Comparison of ENCODE assay signal across 8 cellular contexts in the genomic region with DNA sequence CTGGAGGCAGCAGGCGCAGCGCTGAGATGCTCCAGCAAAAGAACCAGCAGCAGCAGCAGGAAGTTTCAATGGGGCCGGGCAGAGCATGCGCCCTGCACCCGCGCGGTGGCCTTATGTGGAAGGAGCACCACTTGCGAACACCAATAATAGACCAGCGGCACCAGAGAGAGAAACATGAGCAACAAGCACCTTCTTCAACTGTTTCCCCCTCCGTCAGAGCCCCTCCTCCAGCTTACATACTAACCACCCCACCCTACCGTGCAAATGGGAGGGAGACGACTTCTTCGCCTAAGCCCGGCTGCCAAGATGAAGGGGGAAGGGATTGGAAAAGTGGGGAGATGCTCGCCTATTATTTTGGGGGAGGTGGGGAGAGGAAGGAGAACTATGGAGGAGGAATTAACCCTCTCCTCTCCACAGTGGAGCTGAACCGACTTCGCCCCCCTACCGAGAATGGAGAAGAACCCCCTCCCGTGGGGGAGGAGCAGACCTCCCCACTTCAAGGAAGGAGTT. TPM values are rescaled to one million over a fixed set of nuclear protein-coding genes. Genes with fewer than 3 reads are reported as not detected.
DNase-seq lines count a peak whose midpoint lies in the region; ATAC-seq, FAIRE-seq and TF ChIP-seq lines count a peak whose summit lies in the region.

No MANE protein-coding gene starts in this region.

- H3K27me3 ChIP-seq in H1 (replicated peaks in 1 of 4; ENCODE audit: control insufficient read depth in 3 of 4, extremely low read depth in 1 of 4, insufficient read depth in 3 of 4, low read length in 3 of 4) (no peaks in the 10 kb centered on the region), mesendoderm (ENCODE audit: insufficient read depth, low read length, poor library complexity) (no peaks in the 10 kb centered on the region)

- H3K56ac ChIP-seq in H1 (replicated peaks; ENCODE audit: insufficient read length, low read depth, low read length) (peak overlapping the region; percentile 97), mesendoderm (ENCODE audit: low read length) (peak overlapping the region; percentile 97)

- H3K4me1 ChIP-seq in H1 (replicated peaks in 1 of 4; ENCODE audit: control insufficient read depth in 3 of 4, insufficient read depth in 4 of 4, low read length in 3 of 4) (peaks cover 0 to 3% (median 2%) of the 10 kb centered on the region in 4 experiments; a peak in 5 of 7 replicates), mesendoderm (ENCODE audit: control insufficient read depth, low read depth, low read length) (no peaks in the 10 kb centered on the region)

- H3K27ac ChIP-seq in H1 (ENCODE audit: low read depth, low read length) (peak overlapping the region; percentile 97), mesendoderm (ENCODE audit: low read depth, low read length) (peak overlapping the region; percentile 99)

- H3K4me3 ChIP-seq in H1 (ENCODE audit: extremely low read depth in 1 of 4, insufficient read depth in 2 of 4, low read depth in 3 of 4, low read length in 4 of 4): peak overlapping the region; percentile 79 to 96 (median 84)
- peak overlapping the region; percentile 94 for H3K4me3 ChIP-seq in mesendoderm (ENCODE audit: low read length)

- H3K14ac ChIP-seq in H1 (ENCODE audit: insufficient read length): no peak overlapping the region

- peak overlapping the region; percentile 99; the same call in 1 of the 2 replicates for H4K8ac ChIP-seq in H1 (ENCODE audit: extremely low read depth, insufficient read depth, low read length)
- no peak overlapping the region for H4K8ac ChIP-seq in mesendoderm (ENCODE audit: low read depth, low read length)

- H3K9ac ChIP-seq in H1 (replicated peaks in 1 of 4; ENCODE audit: extremely low read depth in 1 of 4, low read depth in 3 of 4, low read length in 3 of 4) (peak overlapping the region in 3 of 4 experiments; percentile 93 to 98 (median 97); a peak in 6 of 7 replicates), mesendoderm (ENCODE audit: low read length) (peak overlapping the region; percentile 94)

- H2AFZ ChIP-seq in H1 (ENCODE audit: low read length): no peak overlapping the region

- no peak for TF ChIP-seq CTCF in H1 (IDR thresholded peaks at IDR 0.05; ENCODE audit: control extremely low read depth in 1 of 3, insufficient read depth in 1 of 3, low read depth in 1 of 3, low read length in 3 of 3)

- TF ChIP-seq EP300 in H1 (IDR thresholded peaks at IDR 0.05; ENCODE audit: borderline replicate concordance in 1 of 2, low read depth in 2 of 2, low read length in 2 of 2): no peak

- H4K20me1 ChIP-seq in H1 (replicated peaks in 1 of 2; ENCODE audit: control insufficient read depth in 1 of 2, insufficient read depth in 2 of 2, low read length in 2 of 2): peaks cover 5 to 6% of the 10 kb centered on the region in 2 experiments

- peak in 1 of 2 experiments; percentile 16; a peak in 1 of 3 replicates for TF ChIP-seq POLR2A in H1 (IDR thresholded peaks at IDR 0.05; ENCODE audit: control extremely low read depth in 1 of 2, low read depth in 2 of 2, low read length in 2 of 2)

- H2AK5ac ChIP-seq in H1 (ENCODE audit: low read depth, low read length): no peak overlapping the region
- no peak overlapping the region for H2AK5ac ChIP-seq in mesendoderm (ENCODE audit: low read length)

- FAIRE-seq in HTR-8/SVneo (lab: Jason Lieb, UNC) (peak; percentile 76), H1 (lab: Jason Lieb, UNC) (no peak)

- H3K23ac ChIP-seq in H1 (ENCODE audit: insufficient read length) (no peak overlapping the region), mesendoderm (ENCODE audit: low read length) (peak overlapping the region; percentile 91)

- H2BK12ac ChIP-seq in H1 (ENCODE audit: low read depth, low read length): no peak overlapping the region; the same call in 1 of the 2 replicates

- CTCF ChIA-PET in H1 (lab: Charles Lee; ENCODE audit: partially characterized antibody): interaction anchor here (0.8 to 4.0 kb wide), 5 partner anchors 21 to 261 kb away, joined by 3 to 11 read pairs (median 3); no protein-coding TSS in a partner anchor

- no peak overlapping the region for H4K91ac ChIP-seq in H1 (replicated peaks; ENCODE audit: insufficient read length, low read length)

- peak; percentile 80 for DNase-seq in COLO668 (lab: John Stamatoyannopoulos, UW; ENCODE audit: unreplicated experiment)
- DNase-seq in HTR-8/SVneo (ENCODE audit: insufficient read length, low spot score): peak; percentile 87
- DNase-seq in NOMO-1 (lab: John Stamatoyannopoulos, UW; ENCODE audit: unreplicated experiment in 2 of 2): peak; percentile 83 to 88
- DNase-seq in activated CD8-positive, alpha-beta memory T cell treated with anti-CD3 and anti-CD28 coated beads for 48 hours (ENCODE audit: low read depth in 2 of 3, low spot score in 2 of 3): peak; percentile 44 to 60 (median 53)
- peak; percentile 54 to 78 for DNase-seq in H1 (ENCODE audit: low read depth in 1 of 2, low spot score in 2 of 2)
- peak; percentile 96 for DNase-seq in mesendoderm
- peak; percentile 61 for DNase-seq in stimulated activated CD8-positive, alpha-beta memory T cell treated with anti-CD3 and anti-CD28 coated beads, Interleukin-12 subunit alpha, Interleukin-12 subunit beta, amount 100 ng/mL, for 24 hours (ENCODE audit: extremely low read depth)

- WGBS in H1 (ENCODE audit: extremely low coverage in 1 of 2, insufficient coverage in 1 of 2, insufficient read length in 1 of 2, insufficient replicate concordance in 2 of 2, low coverage in 1 of 2, low lambda C conversion rate in 2 of 2, missing lambda C conversion rate in 1 of 2), 2 experiments: 2% methylated on average over 19 of the region's 19 CpGs; no CpG with 5 or more reads in 1 of the 2 experiments
- WGBS in mesendoderm (ENCODE audit: extremely low coverage, insufficient coverage, low lambda C conversion rate): no CpG with 5 or more reads among the region's 19 CpGs

- peak; percentile 56 for ATAC-seq in GM21367 (IDR thresholded peaks at IDR 0.05; ENCODE audit: unreplicated experiment)

- no peaks in the 10 kb centered on the region for H3K36me3 ChIP-seq in H1 (ENCODE audit: control insufficient read depth in 2 of 4, insufficient read depth in 4 of 4, low read length in 3 of 4)
- no peaks in the 10 kb centered on the region for H3K36me3 ChIP-seq in mesendoderm (ENCODE audit: control insufficient read depth, insufficient read depth, low read length)

- H3K79me2 ChIP-seq in H1 (ENCODE audit: control insufficient read depth in 1 of 2, insufficient read depth in 2 of 2, low read length in 2 of 2) (peaks cover 32 to 48% of the 10 kb centered on the region in 2 experiments), mesendoderm (ENCODE audit: control insufficient read depth, insufficient read depth, low read length) (peaks cover 39% of the 10 kb centered on the region)

- H2BK120ac ChIP-seq in H1 (replicated peaks; ENCODE audit: low read depth, low read length) (no peak overlapping the region), mesendoderm (ENCODE audit: low read depth, low read length) (no peak overlapping the region)

- H3K79me1 ChIP-seq in H1 (ENCODE audit: low read depth, low read length): peaks cover 2% of the 10 kb centered on the region; the same call in 1 of the 2 replicates
- H3K79me1 ChIP-seq in mesendoderm (ENCODE audit: low read length): peaks cover 4% of the 10 kb centered on the region

- H3K23me2 ChIP-seq in H1 (ENCODE audit: low read depth, low read length): peaks cover 7% of the 10 kb centered on the region

- POLR2A ChIA-PET in H1 (lab: Charles Lee; ENCODE audit: partially characterized antibody): interaction anchor here (0.6 to 2.3 kb wide), 11 partner anchors 8 to 617 kb away, joined by 3 to 12 read pairs (median 4); a partner anchor contains a TSS

- H2BK20ac ChIP-seq in H1 (ENCODE audit: low read length): no peak overlapping the region

- peak overlapping the region; percentile 84 for H4K5ac ChIP-seq in H1 (ENCODE audit: insufficient read length, low read depth, low read length)
- no peak overlapping the region for H4K5ac ChIP-seq in mesendoderm (ENCODE audit: low read length)

- H2BK5ac ChIP-seq in H1 (ENCODE audit: low read depth, low read length): peak overlapping the region; percentile 95
- H2BK5ac ChIP-seq in mesendoderm (ENCODE audit: low read length): peak overlapping the region; percentile 82

- H3K4me2 ChIP-seq in H1 (ENCODE audit: insufficient read depth in 1 of 2, low read depth in 2 of 2, low read length in 2 of 2) (peak overlapping the region; percentile 70 to 73), mesendoderm (ENCODE audit: low read length) (peak overlapping the region; percentile 72)

- H2BK15ac ChIP-seq in H1 (ENCODE audit: low read length) (no peak overlapping the region; the same call in 1 of the 2 replicates), mesendoderm (replicated peaks; ENCODE audit: low read depth) (no peak overlapping the region)

- no peaks in the 10 kb centered on the region; a peak in 1 of 4 replicates for H3K9me3 ChIP-seq in H1 (ENCODE audit: insufficient read depth in 2 of 2, low read depth in 1 of 2, low read length in 1 of 2)

- H3K4ac ChIP-seq in H1 (replicated peaks; ENCODE audit: insufficient read length, low read depth, low read length): no peak overlapping the region
- peak overlapping the region; percentile 90 for H3K4ac ChIP-seq in mesendoderm (ENCODE audit: low read depth, low read length)

- TF ChIP-seq RAD21 in H1 (IDR thresholded peaks at IDR 0.05 in 1 of 2, conservative IDR thresholded peaks at IDR 0.05 in 1 of 2; ENCODE audit: low read depth in 2 of 2, low read length in 2 of 2): peak; percentile 4 to 23; a peak in 2 of 4 replicates

- H3K18ac ChIP-seq in H1 (ENCODE audit: extremely low read depth, low read length) (peak overlapping the region; percentile 68; the same call in 1 of the 2 replicates), mesendoderm (ENCODE audit: low read length) (peak overlapping the region; percentile 95)

RNA-seq across cellular contexts. Expression of a gene that starts 1.1 kb away (rescaled TPM):
- total RNA-seq in H1 (2021; fragmentation: NEBNext Ultra II Directional; extraction: Animal tissue kit (Norgen Biotek cat#: 25700)): 79.3 and 87.9 TPM in 2 replicates
- polyA plus RNA-seq in H1 (2011; rRNA removed): 16.7 and 17.8 TPM in 2 replicates
- polyA plus RNA-seq in H1 (2011; cell fraction: cytosol; rRNA removed): 34.3 TPM
- 15.5 TPM for polyA plus RNA-seq in H1 (2011; cell fraction: nucleus; rRNA removed)
- 55.5 to 73.7 TPM (median 55.6 TPM) in 4 replicates for polyA plus RNA-seq in H1 (2012, experiment 1 of 2)
- 2.3 TPM for polyA plus RNA-seq in H1 (2012, experiment 2 of 2)
- 90.3 TPM for polyA plus RNA-seq in H1 (2013, experiment 1 of 2)
- polyA plus RNA-seq in H1 (2013, experiment 2 of 2): 87.7 TPM
- 36.1 and 44.6 TPM in 2 replicates for polyA minus RNA-seq in H1 (2011; rRNA and poly(A)+ RNA removed)
- 31.1 TPM for polyA minus RNA-seq in H1 (2011; cell fraction: cytosol; rRNA and poly(A)+ RNA removed)
- polyA minus RNA-seq in H1 (2011; cell fraction: nucleus; rRNA and poly(A)+ RNA removed): 48.7 TPM
- 59.1 TPM for polyA plus RNA-seq in mesendoderm (2013, experiment 1 of 2)
- polyA plus RNA-seq in mesendoderm (2013, experiment 2 of 2): 59.0 TPM

RNA-seq across cellular contexts. Expression of a gene that starts 1.5 kb away (rescaled TPM):
- total RNA-seq in H1 (2021; fragmentation: NEBNext Ultra II Directional; extraction: Animal tissue kit (Norgen Biotek cat#: 25700)): 19.5 and 20.9 TPM in 2 replicates
- 14.3 and 17.2 TPM in 2 replicates for polyA plus RNA-seq in H1 (2011; rRNA removed)
- 33.0 TPM for polyA plus RNA-seq in H1 (2011; cell fraction: cytosol; rRNA removed)
- polyA plus RNA-seq in H1 (2011; cell fraction: nucleus; rRNA removed): 5.2 TPM
- 51.3 to 68.4 TPM (median 60.2 TPM) in 4 replicates for polyA plus RNA-seq in H1 (2012, experiment 1 of 2)
- 30.8 TPM for polyA plus RNA-seq in H1 (2012, experiment 2 of 2)
- polyA plus RNA-seq in H1 (2013, experiment 1 of 2): 29.7 TPM
- polyA plus RNA-seq in H1 (2013, experiment 2 of 2): 31.4 TPM
- polyA minus RNA-seq in H1 (2011; rRNA and poly(A)+ RNA removed): 3.9 and 4.5 TPM in 2 replicates
- polyA minus RNA-seq in H1 (2011; cell fraction: cytosol; rRNA and poly(A)+ RNA removed): 5.3 TPM
- not detected for polyA minus RNA-seq in H1 (2011; cell fraction: nucleus; rRNA and poly(A)+ RNA removed)
- polyA plus RNA-seq in mesendoderm (2013, experiment 1 of 2): 23.9 TPM
- 22.1 TPM for polyA plus RNA-seq in mesendoderm (2013, experiment 2 of 2)

Comparison
In these comparisons a context has a peak if more than half of its experiments do, and no peak if none do; other contexts are left out.
1. Peak in every context shown above with its lines: DNase-seq, ATAC-seq, H3K4me3 ChIP-seq and H3K27ac ChIP-seq.